8 cellular contexts compared by ENCODE assay signal in the genomic region with DNA sequence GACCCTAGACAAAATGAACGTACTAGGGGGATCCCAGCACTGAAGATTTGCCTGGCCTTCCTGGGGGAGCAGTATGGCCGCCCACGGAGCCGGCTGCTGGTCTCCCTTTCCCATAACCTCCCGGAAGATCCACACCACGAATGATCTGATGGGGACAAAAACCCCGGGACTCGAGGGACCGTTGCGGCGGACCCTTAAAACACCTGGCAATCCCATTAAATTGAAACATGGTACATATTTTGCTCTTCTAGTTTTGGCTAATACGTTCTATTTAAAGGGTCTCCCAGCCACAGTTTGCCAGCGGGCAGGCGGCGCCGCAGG. TPM values are rescaled to one million over a fixed set of nuclear protein-coding genes. Genes with fewer than 3 reads are reported as not detected.
DNase-seq lines count a peak whose midpoint lies in the region; ATAC-seq and TF ChIP-seq lines count a peak whose summit lies in the region.

No MANE protein-coding gene starts in this region.

- DNase-seq in GM13976 (ENCODE audit: low spot score) (peak; percentile 37), SJCRH30 (no peak), fibroblast of pulmonary artery (ENCODE audit: low read depth) (no peak), sciatic nerve (ENCODE audit: low spot score) (no peak), NCI-H2196 treated with DMSO at 0.1 percent for 48 hours (lab: John Stamatoyannopoulos, UW; ENCODE audit: unreplicated experiment) (no peak), head of caudate nucleus (no peak), EL (no peak)
- DNase-seq in activated effector memory CD4-positive, alpha-beta T cell treated with Interleukin-2 at 50 U/mL for 16 hours, result no peak

- no peaks in the 10 kb centered on the region for H3K9me3 ChIP-seq in SJCRH30 (replicated peaks)

- no peaks in the 10 kb centered on the region for H3K27me3 ChIP-seq in SJCRH30

- TF ChIP-seq CTCF in GM13976 (IDR thresholded peaks at IDR 0.05; ENCODE audit: borderline replicate concordance, control extremely low read depth, extremely low read depth, insufficient read depth, missing control alignments) (no peak), fibroblast of pulmonary artery (IDR thresholded peaks at IDR 0.05; ENCODE audit: low read length, missing control alignments) (no peak)

- no peaks in the 10 kb centered on the region for H3K36me3 ChIP-seq in SJCRH30

- H3K4me3 ChIP-seq in SJCRH30 (peak overlapping the region; percentile 66), fibroblast of pulmonary artery (replicated peaks; ENCODE audit: low read depth, low read length) (peak overlapping the region; percentile 66)

- peaks cover 13% of the 10 kb centered on the region for H3K4me1 ChIP-seq in SJCRH30

- in situ Hi-C loops in GM13976 (cut with MboI; ENCODE audit: low sequenced_read_pairs, unreplicated experiment), result loop anchor here (10.0 kb wide), 1 partner anchor 158 kb away; no protein-coding TSS in a partner anchor

- peak; percentile 35 for ATAC-seq in sciatic nerve

- no peak overlapping the region for H3K27ac ChIP-seq in SJCRH30

- intact Hi-C loops in sciatic nerve (cut with DNase I) (loop anchor here (10.0 kb wide), 1 partner anchor 158 kb away; no protein-coding TSS in a partner anchor), head of caudate nucleus (cut with DNase I) (loop anchor here (5.0 to 10.0 kb wide), 2 partner anchors 41 to 158 kb away; no protein-coding TSS in a partner anchor)

RNA-seq across cellular contexts. Expression of gene LCMT1, which starts 45.2 kb away (rescaled TPM):
- 31.7 and 34.7 TPM in 2 replicates for total RNA-seq in SJCRH30 (2014; rRNA removed; shearing (Covaris generic))
- 32.7 TPM for total RNA-seq in sciatic nerve

RNA-seq across cellular contexts. Expression of gene ARHGAP17, which starts 51.2 kb away (rescaled TPM):
- total RNA-seq in SJCRH30 (2014; rRNA removed; shearing (Covaris generic)), result 24.6 and 25.0 TPM in 2 replicates
- total RNA-seq in sciatic nerve, result 130 TPM
